In genomic region chr4:56755901-56756300, GRCh38 we compare ENCODE assay signal across 1 cellular context.
TF ChIP-seq lines count a peak whose summit lies in the region.

No MANE protein-coding gene starts in this region.

TF ChIP-seq in IMR-90, 13 proteins besides CTCF, POLR2A, EP300 and RAD21:
- TF ChIP-seq CHD1 (IDR thresholded peaks at IDR 0.05; ENCODE audit: low read depth, low read length), result no peak
- no peak for TF ChIP-seq MAZ (IDR thresholded peaks at IDR 0.05; ENCODE audit: borderline replicate concordance, low read depth, low read length)
- no peak for TF ChIP-seq NFE2L2 (IDR thresholded peaks at IDR 0.05; ENCODE audit: low read depth, low read length)
